8 cellular contexts compared by ENCODE assay signal in the genomic region with DNA sequence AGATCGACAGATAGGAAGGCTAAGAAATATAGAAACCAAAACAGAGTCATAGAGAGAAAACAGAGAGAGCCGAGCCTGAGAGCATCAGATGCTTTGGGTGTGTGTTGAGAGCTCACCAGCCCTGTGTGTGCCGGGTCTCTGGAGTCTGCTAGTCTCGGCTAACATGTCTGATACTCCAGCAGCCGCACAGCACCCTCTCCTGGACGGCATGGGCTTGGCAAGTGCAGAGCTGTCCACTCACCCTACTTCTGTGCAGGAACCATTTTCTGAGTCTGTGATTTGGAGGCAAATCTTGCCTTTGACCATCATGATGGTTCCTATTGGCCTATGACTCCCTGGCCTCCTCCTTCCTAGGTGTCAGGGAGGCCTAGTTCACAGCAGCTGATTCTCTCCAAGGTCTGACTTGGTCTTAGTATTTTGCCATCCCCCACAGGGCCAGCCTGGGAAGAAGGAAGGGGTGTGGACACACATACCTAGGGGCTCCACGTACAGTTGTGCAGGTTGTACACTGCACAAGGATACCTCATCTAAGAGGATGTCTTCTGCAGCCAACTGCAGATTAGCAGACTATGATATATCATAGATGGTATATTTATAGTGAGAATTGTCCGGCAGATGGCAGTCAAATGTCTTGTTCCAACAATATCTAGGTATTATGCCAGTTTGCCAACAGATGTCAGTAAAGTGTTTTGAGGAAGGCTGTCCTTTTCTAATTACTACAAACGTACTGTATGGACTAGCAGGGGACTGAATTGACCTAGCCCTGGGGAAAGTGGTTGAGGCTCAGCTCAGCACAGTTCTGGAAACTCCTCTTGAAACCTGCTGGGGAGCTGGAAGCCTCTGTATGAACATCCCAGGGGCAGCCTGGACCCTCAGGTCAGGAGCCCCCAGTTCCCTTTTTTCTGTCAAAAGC. TPM values are rescaled to one million over a fixed set of nuclear protein-coding genes. Genes with fewer than 3 reads are reported as not detected.
DNase-seq lines count a peak whose midpoint lies in the region; ATAC-seq and TF ChIP-seq lines count a peak whose summit lies in the region.

No MANE protein-coding gene starts in this region.

- H3K9me3 Mint-ChIP-seq in CD8-positive, alpha-beta memory T cell, result no peaks in the 10 kb centered on the region
- H3K9me3 Mint-ChIP-seq in memory B cell, result no peaks in the 10 kb centered on the region

- peaks cover 0 to 1% of the 10 kb centered on the region in 2 donors for H3K27me3 Mint-ChIP-seq in CD8-positive, alpha-beta memory T cell
- H3K27me3 Mint-ChIP-seq in memory B cell, result no peaks in the 10 kb centered on the region

- H3K9me3 ChIP-seq in CD8-positive, alpha-beta memory T cell (ENCODE audit: low read length), result no peaks in the 10 kb centered on the region

- peaks cover 37% of the 10 kb centered on the region for H3K4me1 ChIP-seq in CD8-positive, alpha-beta memory T cell (ENCODE audit: insufficient read depth, low read length)

- ATAC-seq in memory B cell (ENCODE audit: low read depth), result peak; percentile 95

- POLR2A ChIA-PET in CD8-positive, alpha-beta memory T cell (lab: Charles Lee), result interaction anchor here (0.7 to 6.3 kb wide), 7 partner anchors 11 to 190 kb away, joined by 3 to 40 read pairs (median 6); partner anchors contain the start of genes C6orf89, MTCH1 and PIM1

- H3K4me3 ChIP-seq in CD8-positive, alpha-beta memory T cell (ENCODE audit: low read length), result no peak overlapping the region
- no peak overlapping the region for H3K4me3 ChIP-seq in HL-60 (replicated peaks; ENCODE audit: insufficient read depth, low read length)

- H3K36me3 Mint-ChIP-seq in CD8-positive, alpha-beta memory T cell, result no peaks in the 10 kb centered on the region
- H3K36me3 Mint-ChIP-seq in memory B cell, result peaks cover 32% of the 10 kb centered on the region

- H3K27ac ChIP-seq in CD8-positive, alpha-beta memory T cell (ENCODE audit: low read depth, low read length), result no peak overlapping the region
- H3K27ac ChIP-seq in HL-60 (replicated peaks), result no peak overlapping the region

- TF ChIP-seq CTCF in GM20000 (IDR thresholded peaks at IDR 0.05; ENCODE audit: extremely low read depth, missing control alignments) (peak; percentile 85), HL-60 (IDR thresholded peaks at IDR 0.05; ENCODE audit: insufficient read depth, low read length) (peak; percentile 99)

- DNase-seq in CD8-positive, alpha-beta memory T cell, result peak; percentile 77 to 93 (median 78)
- DNase-seq in GM20000 (ENCODE audit: low spot score) (peak; percentile 90), HL-60 (ENCODE audit: low read depth in 1 of 2, low spot score in 1 of 2) (peak in 1 of 2 experiments; percentile 92), NCI-H82 treated with DMSO at 0.1 percent for 48 hours (lab: John Stamatoyannopoulos, UW; ENCODE audit: unreplicated experiment) (peak; percentile 77), dermis microvascular lymphatic vessel endothelial cell (ENCODE audit: low read depth in 2 of 2) (peak; percentile 76 to 86), memory B cell (ENCODE audit: low spot score in 2 of 2) (peak; percentile 80 to 88)
- DNase-seq in activated CD4-positive, alpha-beta T cell treated with anti-CD3 and anti-CD28 coated beads, Interleukin-2, amount 50 U/mL, for 48 hours, result peak; percentile 95 to 96
- DNase-seq in stimulated activated CD8-positive, alpha-beta memory T cell treated with anti-CD3 and anti-CD28 coated beads, Interleukin-12 subunit alpha, Interleukin-12 subunit beta, amount 100 ng/mL, for 4 hours (ENCODE audit: low read depth), result peak; percentile 65

- H3K27ac Mint-ChIP-seq in CD8-positive, alpha-beta memory T cell, result peak overlapping the region; percentile 44 to 91 (median 72)
- H3K27ac Mint-ChIP-seq in memory B cell, result peak overlapping the region; percentile 9

- H3K4me1 Mint-ChIP-seq in CD8-positive, alpha-beta memory T cell, result peaks cover 45 to 48% (median 46%) of the 10 kb centered on the region in 3 donors
- peaks cover 28% of the 10 kb centered on the region for H3K4me1 Mint-ChIP-seq in memory B cell

- peak overlapping the region in 3 of 7 donors; percentile 1 to 28 (median 14) for H3K4me3 Mint-ChIP-seq in CD8-positive, alpha-beta memory T cell
- H3K4me3 Mint-ChIP-seq in memory B cell, result no peak overlapping the region

- no peaks in the 10 kb centered on the region for H3K36me3 ChIP-seq in CD8-positive, alpha-beta memory T cell (ENCODE audit: insufficient read depth, low read length)

- CTCF ChIA-PET in CD8-positive, alpha-beta memory T cell (lab: Charles Lee), result interaction anchor here (0.7 to 23.0 kb wide), 69 partner anchors 8 to 394 kb away, joined by 3 to 615 read pairs (median 5); partner anchors contain the start of genes C6orf89, FGD2, MTCH1 and PI16

- H3K27me3 ChIP-seq in CD8-positive, alpha-beta memory T cell (ENCODE audit: insufficient read depth, low read length, poor library complexity, severe bottlenecking), result no peaks in the 10 kb centered on the region
- no peaks in the 10 kb centered on the region for H3K27me3 ChIP-seq in HL-60 (ENCODE audit: insufficient read depth, poor library complexity, severe bottlenecking)

RNA-seq across cellular contexts. Expression of gene FGD2, which starts 13.0 kb away (rescaled TPM):
- total RNA-seq in CD8-positive, alpha-beta memory T cell, result 1 to 10 TPM; 1.2 to 1.3 TPM
- 0.53 TPM for polyA plus RNA-seq in CD8-positive, alpha-beta memory T cell
- total RNA-seq in dermis microvascular lymphatic vessel endothelial cell, result not detected in 2 replicates

RNA-seq across cellular contexts. Expression of gene MTCH1, which starts 32.4 kb away (rescaled TPM):
- total RNA-seq in CD8-positive, alpha-beta memory T cell, result 100 to 1,000 TPM; 116 to 126 TPM
- polyA plus RNA-seq in CD8-positive, alpha-beta memory T cell, result 81.1 TPM
- 179 and 239 TPM in 2 replicates for total RNA-seq in dermis microvascular lymphatic vessel endothelial cell
